Comparison of ENCODE assay signal across 17 cellular contexts in the genomic region with DNA sequence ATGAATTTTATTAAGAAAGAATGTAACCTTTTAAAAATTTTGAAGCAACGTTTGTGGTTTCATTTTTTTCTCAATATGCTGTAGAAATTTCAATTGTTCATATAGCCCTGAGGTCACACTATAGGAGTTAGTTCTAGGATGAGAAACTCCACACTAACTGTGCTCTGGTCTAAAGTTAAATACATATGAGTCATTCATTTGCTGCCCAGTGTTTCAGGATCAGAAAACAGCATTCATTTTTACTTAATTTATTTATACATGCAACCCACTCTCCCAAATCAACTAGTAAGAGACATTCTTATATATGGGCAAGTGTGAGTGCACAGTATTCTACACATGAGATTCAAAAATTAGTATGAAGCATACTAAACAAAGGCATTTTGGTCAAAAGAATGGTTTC.
A peak's percentile ranks its signal among the peaks of the same experiment; 100 is the strongest.
DNase-seq lines count a peak whose midpoint lies in the region; ATAC-seq, FAIRE-seq and TF ChIP-seq lines count a peak whose summit lies in the region.
"Had no signal": no experiment of that assay in that cellular context is flagged by ENCODE, and none has a peak within 500 bp of the region (broad histone marks: within the 10 kb centered on the region; RNA-seq: fewer than 3 reads in every experiment).

No MANE protein-coding gene starts in this region.

- no peak overlapping the region for H3K4me3 ChIP-seq in NB4 (ENCODE audit: low read depth, low read length)
- H3K4me3 ChIP-seq: ascending aorta had no signal

- DNase-seq in GM13977 (ENCODE audit: low spot score) (peak; percentile 45), H54 (ENCODE audit: insufficient read length, low spot score) (no peak), NB4 (ENCODE audit: low read depth) (peak; percentile 23), fibroblast of peridontal ligament (ENCODE audit: extremely low read depth) (peak; percentile 56), NCI-H774 (lab: John Stamatoyannopoulos, UW) (no peak), NCI-H146 treated with DMSO at 0.1 percent for 48 hours (lab: John Stamatoyannopoulos, UW; ENCODE audit: unreplicated experiment) (no peak)
- DNase-seq: activated CD8-positive, alpha-beta T cell treated with anti-CD3 and anti-CD28 coated beads, Interleukin-2, amount 10 ng/mL, durations not matched to agents 7 days and 5 days; DMS79 treated with DMSO at 0.1 percent for 48 hours; hippocampal formation; retina; stimulated activated CD4-positive, alpha-beta T cell treated with anti-CD3 and anti-CD28 coated beads, Interleukin-2, amount 100 ng/mL, for 48 hours had no signal

- ATAC-seq in HG03565 (IDR thresholded peaks at IDR 0.05; ENCODE audit: unreplicated experiment) (no peak), HG03139 (IDR thresholded peaks at IDR 0.05; ENCODE audit: unreplicated experiment) (no peak)
- ATAC-seq: activated CD8-positive, alpha-beta T cell treated with anti-CD3 and anti-CD28 coated beads, Interleukin-2, amount 10 ng/mL, durations not matched to agents 7 days and 5 days; esophagus mucosa; left lobe of liver had no signal

- in situ Hi-C loops in GM13977 (cut with MboI; ENCODE audit: low pct_unique_long_range_greater_than_20kb, low sequenced_read_pairs, unreplicated experiment): no loop called here

- no peak for TF ChIP-seq CTCF in GM13977 (IDR thresholded peaks at IDR 0.05; ENCODE audit: extremely low read depth, insufficient read depth, missing control alignments)
- TF ChIP-seq CTCF in NB4 (IDR thresholded peaks at IDR 0.05; ENCODE audit: low read depth, low read length): no peak

- TF ChIP-seq POLR2A in H54 (IDR thresholded peaks at IDR 0.05; ENCODE audit: low read depth, low read length) (no peak), NB4 (IDR thresholded peaks at IDR 0.05; ENCODE audit: extremely low read depth, insufficient read length) (no peak)

- peak; percentile 80 for FAIRE-seq in H54 (lab: Jason Lieb, UNC)
- FAIRE-seq: TTC549 had no signal

Comparison
In these comparisons a context has a peak if more than half of its experiments do, and no peak if none do; other contexts are left out.
1. DNase-seq: peak in GM13977 (single experiment), NB4 (single experiment) and fibroblast of peridontal ligament (single experiment); none in H54 (single experiment), NCI-H774 (single experiment) and NCI-H146 treated with DMSO at 0.1 percent for 48 hours (single experiment).